In the genomic region with DNA sequence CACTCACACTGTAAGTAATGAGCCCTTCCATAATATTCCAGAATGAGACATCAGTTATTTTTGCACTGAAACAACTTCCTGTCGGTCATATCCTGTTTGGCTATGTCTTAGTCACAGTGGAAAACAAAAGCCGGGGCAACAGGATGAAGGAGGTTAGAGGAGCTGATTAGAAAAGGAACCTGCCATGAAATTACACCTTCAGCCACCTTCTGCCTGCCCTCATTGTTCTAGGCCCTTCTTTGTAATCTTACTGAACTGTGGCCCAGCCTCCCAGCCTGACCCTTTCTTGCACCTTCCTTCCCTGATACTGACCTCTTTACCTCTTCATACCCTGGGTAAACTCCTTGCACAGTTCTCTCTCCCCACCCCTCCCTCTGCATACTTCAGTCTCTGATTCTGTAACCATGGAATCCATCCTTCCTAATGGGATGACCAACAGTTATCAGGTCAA, we compare ENCODE assay signal across 10 cellular contexts.
DNase-seq lines count a peak whose midpoint lies in the region; ATAC-seq lines count a peak whose summit lies in the region.
"Had no signal": no experiment of that assay in that cellular context is flagged by ENCODE, and none has a peak within 500 bp of the region (broad histone marks: within the 10 kb centered on the region; RNA-seq: fewer than 3 reads in every experiment).

No MANE protein-coding gene starts in this region.

- H3K27me3 ChIP-seq in CD4-positive, CD25-positive, alpha-beta regulatory T cell (ENCODE audit: control insufficient read depth, insufficient read depth, low read length) = no peaks in the 10 kb centered on the region
- no peaks in the 10 kb centered on the region for H3K27me3 ChIP-seq in HUES48 (ENCODE audit: control insufficient read depth, insufficient read depth, low read length)
- H3K27me3 ChIP-seq: tibial artery had no signal

- peak overlapping the region; percentile 87 to 96 (median 91) for H3K27ac Mint-ChIP-seq in CD4-positive, CD25-positive, alpha-beta regulatory T cell
- H3K27ac Mint-ChIP-seq in stimulated activated memory B cell treated with anti-CD40 and anti-IgM and Interleukin-4, amounts not matched to agents 10 μg/mL and 1 μg/mL and 100 μg/mL, for 72 hours = no peak overlapping the region
- H3K27ac Mint-ChIP-seq: brain had no signal

- H3K4me1 ChIP-seq in CD4-positive, CD25-positive, alpha-beta regulatory T cell (ENCODE audit: control insufficient read depth, insufficient read depth, low read length, poor library complexity, severe bottlenecking) = peaks cover 10% of the 10 kb centered on the region
- H3K4me1 ChIP-seq in HUES48 (ENCODE audit: control insufficient read depth, insufficient read depth, low read length) = peaks cover 4% of the 10 kb centered on the region; the same call in 1 of the 2 replicates

- H3K4me3 ChIP-seq in CD4-positive, CD25-positive, alpha-beta regulatory T cell (ENCODE audit: low read depth, low read length) = peak overlapping the region; percentile 46
- no peak overlapping the region for H3K4me3 ChIP-seq in HUES48 (ENCODE audit: low read depth, low read length)
- H3K4me3 ChIP-seq: tibial artery had no signal

- peaks cover 5 to 31% (median 18%) of the 10 kb centered on the region in 4 donors for H3K4me1 Mint-ChIP-seq in CD4-positive, CD25-positive, alpha-beta regulatory T cell
- H3K4me1 Mint-ChIP-seq in stimulated activated memory B cell treated with anti-CD40 and anti-IgM and Interleukin-4, amounts not matched to agents 10 μg/mL and 1 μg/mL and 100 μg/mL, for 72 hours = peaks cover 7% of the 10 kb centered on the region
- H3K4me1 Mint-ChIP-seq: brain had no signal

- intact Hi-C loops in left cardiac atrium (cut with DNase I) = loop anchor here in 1 of 2 donors (10.0 kb wide), 1 partner anchor 54 kb away; no protein-coding TSS in a partner anchor

- peaks cover 0 to 1% (median 0%) of the 10 kb centered on the region in 7 donors for H3K9me3 Mint-ChIP-seq in CD4-positive, CD25-positive, alpha-beta regulatory T cell
- H3K9me3 Mint-ChIP-seq in stimulated activated memory B cell treated with anti-CD40 and anti-IgM and Interleukin-4, amounts not matched to agents 10 μg/mL and 1 μg/mL and 100 μg/mL, for 72 hours = no peaks in the 10 kb centered on the region
- H3K9me3 Mint-ChIP-seq: brain had no signal

- peaks cover 11% of the 10 kb centered on the region for H3K36me3 ChIP-seq in CD4-positive, CD25-positive, alpha-beta regulatory T cell (ENCODE audit: control insufficient read depth, insufficient read depth, low read length)
- no peaks in the 10 kb centered on the region for H3K36me3 ChIP-seq in HUES48 (ENCODE audit: control insufficient read depth, insufficient read depth, low read length)

- peaks cover 37% of the 10 kb centered on the region for H3K36me3 Mint-ChIP-seq in CD4-positive, CD25-positive, alpha-beta regulatory T cell
- peaks cover 21% of the 10 kb centered on the region for H3K36me3 Mint-ChIP-seq in stimulated activated memory B cell treated with anti-CD40 and anti-IgM and Interleukin-4, amounts not matched to agents 10 μg/mL and 1 μg/mL and 100 μg/mL, for 72 hours

- peak; percentile 73 to 82 for ATAC-seq in CD4-positive, CD25-positive, alpha-beta regulatory T cell (ENCODE audit: low read depth in 2 of 2)
- ATAC-seq in left cardiac atrium (peak; percentile 76 to 85), HG03139 (IDR thresholded peaks at IDR 0.05; ENCODE audit: unreplicated experiment) (no peak), GM19397 (IDR thresholded peaks at IDR 0.05; ENCODE audit: unreplicated experiment) (no peak)
- peak; percentile 36 for ATAC-seq in stimulated activated memory B cell treated with anti-CD40 and anti-IgM and Interleukin-4, amounts not matched to agents 10 μg/mL and 1 μg/mL and 100 μg/mL, for 72 hours

- peak overlapping the region in 3 of 4 donors; percentile 26 to 72 (median 61) for H3K4me3 Mint-ChIP-seq in CD4-positive, CD25-positive, alpha-beta regulatory T cell
- no peak overlapping the region for H3K4me3 Mint-ChIP-seq in stimulated activated memory B cell treated with anti-CD40 and anti-IgM and Interleukin-4, amounts not matched to agents 10 μg/mL and 1 μg/mL and 100 μg/mL, for 72 hours
- H3K4me3 Mint-ChIP-seq: brain had no signal

- H3K9me3 ChIP-seq in CD4-positive, CD25-positive, alpha-beta regulatory T cell (ENCODE audit: control insufficient read depth in 2 of 2, low read length in 2 of 2) = no peaks in the 10 kb centered on the region
- no peaks in the 10 kb centered on the region for H3K9me3 ChIP-seq in HUES48 (ENCODE audit: control insufficient read depth, insufficient read depth, low read length)
- H3K9me3 ChIP-seq: tibial artery had no signal

- peak overlapping the region; percentile 39 for H3K27ac ChIP-seq in CD4-positive, CD25-positive, alpha-beta regulatory T cell (ENCODE audit: insufficient read depth, low read length, poor library complexity, severe bottlenecking)
- peak overlapping the region; percentile 62 for H3K27ac ChIP-seq in HUES48 (ENCODE audit: low read depth, low read length)

- no peak overlapping the region for H3K9ac ChIP-seq in HUES48 (ENCODE audit: low read depth, low read length)

- no peaks in the 10 kb centered on the region for H3K27me3 Mint-ChIP-seq in CD4-positive, CD25-positive, alpha-beta regulatory T cell
- no peaks in the 10 kb centered on the region for H3K27me3 Mint-ChIP-seq in stimulated activated memory B cell treated with anti-CD40 and anti-IgM and Interleukin-4, amounts not matched to agents 10 μg/mL and 1 μg/mL and 100 μg/mL, for 72 hours
- H3K27me3 Mint-ChIP-seq: brain had no signal

- peak in 2 of 3 donors; percentile 34 to 82 for DNase-seq in CD4-positive, CD25-positive, alpha-beta regulatory T cell
- DNase-seq in activated gamma-delta T cell treated with anti-CD3 and anti-CD28 coated beads, Interleukin-2, amount 50 U/mL, for 16 hours (ENCODE audit: low read depth) = peak; percentile 4
- DNase-seq in left cardiac atrium (peak; percentile 37), NCI-H128 (lab: John Stamatoyannopoulos, UW; ENCODE audit: unreplicated experiment) (no peak)

Comparison
In these comparisons a context has a peak if more than half of its experiments do, and no peak if none do; other contexts are left out.
1. ATAC-seq: peak in CD4-positive, CD25-positive, alpha-beta regulatory T cell (2 of 2), left cardiac atrium (2 of 2) and stimulated activated memory B cell treated with anti-CD40 and anti-IgM and Interleukin-4, amounts not matched to agents 10 μg/mL and 1 μg/mL and 100 μg/mL, for 72 hours (single experiment); none in HG03139 (single experiment) and GM19397 (single experiment).